Comparison of ENCODE assay signal across 25 cellular contexts in the genomic region with DNA sequence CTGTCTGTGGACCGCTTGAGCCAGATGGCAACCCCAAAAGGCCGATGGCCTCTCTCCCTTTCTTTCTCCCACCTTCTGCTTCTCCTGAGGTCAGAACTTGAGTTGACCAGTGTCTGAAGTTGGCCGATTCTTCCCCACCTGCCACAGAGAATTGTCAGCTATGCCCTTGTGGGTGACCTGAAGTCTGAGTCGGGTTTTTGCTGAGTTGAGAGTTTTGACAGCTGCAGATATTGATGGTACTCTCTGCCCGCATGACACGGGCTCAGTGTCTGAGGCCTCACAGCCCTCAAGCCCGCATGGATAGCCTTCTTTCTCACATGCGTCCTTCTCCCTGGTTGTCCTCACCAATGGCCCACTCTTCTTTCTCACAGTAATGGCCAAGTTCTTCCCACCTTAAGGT.
"Had no signal": no experiment of that assay in that cellular context is flagged by ENCODE, and none has a peak within 500 bp of the region (broad histone marks: within the 10 kb centered on the region; RNA-seq: fewer than 3 reads in every experiment).

No MANE protein-coding gene starts in this region.

- H3K4me3 ChIP-seq: body of pancreas, cardiac muscle cell, dorsolateral prefrontal cortex, esophagus squamous epithelium, gastrocnemius medialis, left lung, lung, pancreas, sigmoid colon, smooth muscle cell, testis, upper lobe of left lung had no signal

- DNase-seq: activated B cell treated with CpG ODN at 0.5 μM for 24 hours; activated CD4-positive, alpha-beta T cell treated with anti-CD3 and anti-CD28 coated beads for 4 hours; activated CD4-positive, alpha-beta T cell treated with anti-CD3 and anti-CD28 coated beads, Interleukin-2, amount 50 U/mL, for 48 hours; activated effector memory CD4-positive, alpha-beta T cell treated with anti-CD3 and anti-CD28 coated beads, Interleukin-2, amount 50 U/mL, for 16 hours; activated naive CD4-positive, alpha-beta T cell treated with anti-CD3 and anti-CD28 coated beads, Interleukin-2, amount 10 ng/mL, durations not matched to agents 7 days and 5 days; amygdala; body of pancreas; effector memory CD8-positive, alpha-beta T cell; esophagus squamous epithelium; gastrocnemius medialis; hippocampal formation; kidney glomerular epithelial cell; left lung; pancreas; stimulated activated CD4-positive, alpha-beta T cell treated with anti-CD3 and anti-CD28 coated beads, Interleukin-4, amount 100 ng/mL, for 1 hour; stimulated activated naive CD4-positive, alpha-beta T cell; T-helper 9 cell; testis had no signal

- H3K4me2 ChIP-seq: smooth muscle cell had no signal

- H3K27ac ChIP-seq: body of pancreas, cardiac muscle cell, dorsolateral prefrontal cortex, esophagus squamous epithelium, gastrocnemius medialis, left lung, pancreas, sigmoid colon, testis, upper lobe of left lung had no signal

- H3K36me3 ChIP-seq: cardiac muscle cell, esophagus squamous epithelium, gastrocnemius medialis, left lung, pancreas, sigmoid colon, upper lobe of left lung had no signal

- H3K27me3 ChIP-seq: body of pancreas, cardiac muscle cell, esophagus squamous epithelium, gastrocnemius medialis, left lung, pancreas, sigmoid colon, testis, upper lobe of left lung had no signal

- H3K9me3 ChIP-seq: body of pancreas, esophagus squamous epithelium, gastrocnemius medialis, left lung, pancreas, sigmoid colon, testis, upper lobe of left lung had no signal

- ATAC-seq: body of pancreas; effector memory CD8-positive, alpha-beta T cell; gastrocnemius medialis; left lung; natural killer cell treated with Interleukin-12 subunit alpha and Interleukin-12 subunit beta and Interleukin-15 and Interleukin-18, amount 100 ng/mL, for 72 hours; pancreas had no signal

- H3K4me1 ChIP-seq: esophagus squamous epithelium, gastrocnemius medialis, left lung, pancreas, testis had no signal
